ENCODE assay signal across 19 cellular contexts in the genomic region with DNA sequence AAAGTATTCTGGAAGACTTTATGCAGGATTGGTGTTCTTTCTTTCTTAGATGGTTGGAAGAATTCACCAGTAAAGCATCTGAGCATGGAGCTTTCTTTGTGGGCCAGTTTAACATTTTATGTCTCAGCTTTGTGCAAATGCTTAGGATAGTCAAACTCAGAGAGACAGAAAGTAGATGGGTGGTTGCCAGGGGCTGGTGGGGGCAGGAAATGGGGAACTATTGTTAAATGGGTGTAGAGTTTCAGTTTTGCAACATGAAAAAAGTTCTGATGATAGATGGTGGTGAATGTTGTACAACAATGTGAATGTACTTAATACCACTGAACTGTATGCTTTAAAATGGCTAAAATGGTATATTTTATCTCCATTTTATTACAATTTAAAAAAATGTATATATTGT. TPM values are rescaled to one million over a fixed set of nuclear protein-coding genes. Genes with fewer than 3 reads are reported as not detected.
DNase-seq lines count a peak whose midpoint lies in the region; ATAC-seq and TF ChIP-seq lines count a peak whose summit lies in the region.
"Had no signal": no experiment of that assay in that cellular context is flagged by ENCODE, and none has a peak within 500 bp of the region (broad histone marks: within the 10 kb centered on the region; RNA-seq: fewer than 3 reads in every experiment).

No MANE protein-coding gene starts in this region.

- peak overlapping the region; percentile 9 for H3K27ac Mint-ChIP-seq in activated T-cell treated with anti-CD3 and anti-CD28 coated beads, Interleukin-2, amount 50 U/mL, for 24 hours
- no peak overlapping the region for H3K27ac Mint-ChIP-seq in activated T-cell treated with anti-CD3 and anti-CD28 coated beads, Interleukin-2, amount 50 U/mL, for 72 hours
- H3K27ac Mint-ChIP-seq in neural progenitor cell = peak overlapping the region; percentile 34

- no peak for TF ChIP-seq CTCF in neural progenitor cell (IDR thresholded peaks at IDR 0.05)
- TF ChIP-seq CTCF in BE2C (IDR thresholded peaks at IDR 0.05; ENCODE audit: low read depth, low read length) = no peak
- TF ChIP-seq CTCF in PC-3 (conservative IDR thresholded peaks at IDR 0.05; ENCODE audit: low read depth, low read length) = no peak

- H3K36me3 ChIP-seq in adipocyte (ENCODE audit: control insufficient read depth, insufficient read depth, low read length, severe bottlenecking) (peaks cover 38% of the 10 kb centered on the region), neural progenitor cell (peaks cover 22% of the 10 kb centered on the region), BE2C (no peaks in the 10 kb centered on the region; the same call in 1 of the 2 replicates), PC-3 (ENCODE audit: low read depth, low read length) (peaks cover 62% of the 10 kb centered on the region)

- ATAC-seq in activated T-cell treated with anti-CD3 and anti-CD28 coated beads, Interleukin-2, amount 50 U/mL, for 72 hours (replicated peaks in 1 of 2) = no peak
- ATAC-seq in PC-3 = no peak
- ATAC-seq: HCT116, heart left ventricle had no signal

- H3K9me2 ChIP-seq in PC-3 (replicated peaks; ENCODE audit: low read length) = no peaks in the 10 kb centered on the region

- H3K4me1 ChIP-seq in adipocyte (ENCODE audit: control insufficient read depth, insufficient read depth, low read length) (no peaks in the 10 kb centered on the region), neural progenitor cell (no peaks in the 10 kb centered on the region), BE2C (no peaks in the 10 kb centered on the region), PC-3 (ENCODE audit: insufficient read depth, low read length) (no peaks in the 10 kb centered on the region)
- H3K4me1 ChIP-seq: spleen had no signal

- H3K36me3 Mint-ChIP-seq in activated T-cell treated with anti-CD3 and anti-CD28 coated beads, Interleukin-2, amount 50 U/mL, for 24 hours (ENCODE audit: low read depth) = peaks cover 87% of the 10 kb centered on the region
- H3K36me3 Mint-ChIP-seq in activated T-cell treated with anti-CD3 and anti-CD28 coated beads, Interleukin-2, amount 50 U/mL, for 72 hours (ENCODE audit: insufficient read depth in 2 of 2) = peaks cover 26 to 52% of the 10 kb centered on the region in 2 donors
- peaks cover 63% of the 10 kb centered on the region for H3K36me3 Mint-ChIP-seq in neural progenitor cell

- CTCF ChIA-PET in PC-3 (lab: Charles Lee) = no interaction called here

- H3K9me3 ChIP-seq in adipocyte (ENCODE audit: control insufficient read depth, low read length) (peaks cover 18% of the 10 kb centered on the region), neural progenitor cell (ENCODE audit: low read depth) (peaks cover 3% of the 10 kb centered on the region), BE2C (no peaks in the 10 kb centered on the region), PC-3 (ENCODE audit: low read length) (no peaks in the 10 kb centered on the region)

- no peak overlapping the region for H3K9ac ChIP-seq in adipocyte (ENCODE audit: low read length)
- no peak overlapping the region for H3K9ac ChIP-seq in neural progenitor cell
- H3K9ac ChIP-seq in PC-3 (ENCODE audit: low read length) = no peak overlapping the region

- peaks cover 13% of the 10 kb centered on the region for H3K4me1 Mint-ChIP-seq in activated T-cell treated with anti-CD3 and anti-CD28 coated beads, Interleukin-2, amount 50 U/mL, for 24 hours (ENCODE audit: low read depth)
- H3K4me1 Mint-ChIP-seq in activated T-cell treated with anti-CD3 and anti-CD28 coated beads, Interleukin-2, amount 50 U/mL, for 72 hours (ENCODE audit: low read depth) = peaks cover 19% of the 10 kb centered on the region
- H3K4me1 Mint-ChIP-seq in neural progenitor cell = no peaks in the 10 kb centered on the region

- H3K4me2 ChIP-seq in neural progenitor cell (no peak overlapping the region), PC-3 (ENCODE audit: low read length) (no peak overlapping the region)

- POLR2A ChIA-PET in PC-3 (lab: Charles Lee; ENCODE audit: unreplicated experiment) = no interaction called here

- no peak for DNase-seq in activated T-cell treated with anti-CD3 and anti-CD28 coated beads, Interleukin-2, amount 50 U/mL, for 24 hours
- DNase-seq in activated T-cell treated with anti-CD3 and anti-CD28 coated beads, Interleukin-2, amount 50 U/mL, for 72 hours = no peak
- peak; percentile 83 for DNase-seq in MV-4-11 (lab: John Stamatoyannopoulos, UW)
- peak; percentile 41 for DNase-seq in adipocyte (ENCODE audit: low read depth)
- DNase-seq in neural progenitor cell (ENCODE audit: low spot score) = no peak
- DNase-seq in caudate nucleus (lab: John Stamatoyannopoulos, UW) = no peak
- DNase-seq in BE2C = no peak
- no peak for DNase-seq in PC-3
- DNase-seq: activated CD4-positive, alpha-beta T cell treated with anti-CD3 and anti-CD28 coated beads, Interleukin-2, amount 50 U/mL, for 1 hour; activated T-cell treated with anti-CD3 and anti-CD28 coated beads, Interleukin-2, amount 50 U/mL, for 48 hours; effector CD8-positive, alpha-beta T cell; GF-D8; heart left ventricle; NCI-H187; NCI-H2227 treated with DMSO at 0.1 percent for 48 hours; spleen; stimulated activated CD4-positive, alpha-beta T cell treated with anti-CD3 and anti-CD28 coated beads, Interleukin-4, amount 100 ng/mL, for 4 hours had no signal

- H3K9me3 Mint-ChIP-seq in activated T-cell treated with anti-CD3 and anti-CD28 coated beads, Interleukin-2, amount 50 U/mL, for 24 hours = peaks cover 26% of the 10 kb centered on the region
- peaks cover 6 to 14% of the 10 kb centered on the region in 2 donors for H3K9me3 Mint-ChIP-seq in activated T-cell treated with anti-CD3 and anti-CD28 coated beads, Interleukin-2, amount 50 U/mL, for 72 hours
- peaks cover 17% of the 10 kb centered on the region for H3K9me3 Mint-ChIP-seq in neural progenitor cell

- no peaks in the 10 kb centered on the region for H3K27me3 Mint-ChIP-seq in activated T-cell treated with anti-CD3 and anti-CD28 coated beads, Interleukin-2, amount 50 U/mL, for 24 hours
- no peaks in the 10 kb centered on the region for H3K27me3 Mint-ChIP-seq in activated T-cell treated with anti-CD3 and anti-CD28 coated beads, Interleukin-2, amount 50 U/mL, for 72 hours (ENCODE audit: low read depth)
- H3K27me3 Mint-ChIP-seq in neural progenitor cell (ENCODE audit: insufficient read depth, low read depth) = no peaks in the 10 kb centered on the region

- no peaks in the 10 kb centered on the region for H4K20me1 ChIP-seq in neural progenitor cell (ENCODE audit: low read depth)
- H4K20me1 ChIP-seq in PC-3 (ENCODE audit: low read length) = 0 out of 2 replicates have a peak, but pooled peaks cover 4% of the 10 kb centered on the region

- no TSS peak for BruUV-seq in PC-3 (replicated peaks; lab: Mats Ljungman, UMichigan)

- H3K27me3 ChIP-seq in adipocyte (replicated peaks; ENCODE audit: control insufficient read depth, insufficient read depth, low read length) (no peaks in the 10 kb centered on the region), neural progenitor cell (no peaks in the 10 kb centered on the region), BE2C (no peaks in the 10 kb centered on the region), PC-3 (ENCODE audit: low read length) (no peaks in the 10 kb centered on the region)
- H3K27me3 ChIP-seq: heart left ventricle, spleen had no signal

- H3K27ac ChIP-seq in neural progenitor cell (no peak overlapping the region), caudate nucleus (ENCODE audit: low read depth, low read length) (no peak overlapping the region), PC-3 (ENCODE audit: low read length) (no peak overlapping the region)
- H3K27ac ChIP-seq: C4-2B, heart left ventricle, spleen had no signal

- H3K4me3 ChIP-seq in adipocyte (ENCODE audit: low read length) (no peak overlapping the region), neural progenitor cell (no peak overlapping the region), BE2C (ENCODE audit: low read depth, low read length) (no peak overlapping the region), PC-3 (ENCODE audit: low read length) (no peak overlapping the region)
- H3K4me3 ChIP-seq: heart left ventricle, spleen had no signal

- H2AFZ ChIP-seq in neural progenitor cell (replicated peaks) (no peak overlapping the region), PC-3 (ENCODE audit: low read length) (no peak overlapping the region)

- H3K79me2 ChIP-seq in neural progenitor cell (ENCODE audit: low read depth) (no peaks in the 10 kb centered on the region), PC-3 (ENCODE audit: low read length) (no peaks in the 10 kb centered on the region)

- H3F3A ChIP-seq in neural progenitor cell (ENCODE audit: low read depth) (no peaks in the 10 kb centered on the region), PC-3 (ENCODE audit: low read length, unreplicated experiment) (no peaks in the 10 kb centered on the region)

- no peak overlapping the region for H3K4me3 Mint-ChIP-seq in activated T-cell treated with anti-CD3 and anti-CD28 coated beads, Interleukin-2, amount 50 U/mL, for 24 hours
- H3K4me3 Mint-ChIP-seq in activated T-cell treated with anti-CD3 and anti-CD28 coated beads, Interleukin-2, amount 50 U/mL, for 72 hours = no peak overlapping the region
- H3K4me3 Mint-ChIP-seq in neural progenitor cell = no peak overlapping the region

- intact Hi-C loops in PC-3 (cut with micrococcal nuclease) = no loop called here

RNA-seq across cellular contexts. Expression of a gene that starts 24.8 kb away (rescaled TPM):
- 100 to 1,000 TPM; 100 to 111 TPM for total RNA-seq in activated T-cell treated with anti-CD3 and anti-CD28 coated beads, Interleukin-2, amount 50 U/mL, for 72 hours
- 142 and 162 TPM in 2 replicates for total RNA-seq in neural progenitor cell (ENCODE audit: low replicate concordance)
- polyA plus RNA-seq in BE2C (2012; ENCODE audit: insufficient read depth, insufficient read length, low read depth) = 134 TPM
- 114 and 133 TPM in 2 replicates for total RNA-seq in PC-3 (2014; rRNA removed)

RNA-seq across cellular contexts. Expression of a gene that starts 25.1 kb away (rescaled TPM):
- total RNA-seq in activated T-cell treated with anti-CD3 and anti-CD28 coated beads, Interleukin-2, amount 50 U/mL, for 72 hours = 10 to 100 TPM; 37.8 to 38.3 TPM
- 76.3 and 88.0 TPM in 2 replicates for total RNA-seq in neural progenitor cell (ENCODE audit: low replicate concordance)
- 40.6 TPM for polyA plus RNA-seq in BE2C (2012; ENCODE audit: insufficient read depth, insufficient read length, low read depth)
- total RNA-seq in PC-3 (2014; rRNA removed) = 53.6 and 70.2 TPM in 2 replicates

RNA-seq across cellular contexts. Expression of a gene that starts 40.1 kb away (rescaled TPM):
- 10 to 100 TPM; 15.9 to 25.6 TPM for total RNA-seq in activated T-cell treated with anti-CD3 and anti-CD28 coated beads, Interleukin-2, amount 50 U/mL, for 72 hours
- total RNA-seq in neural progenitor cell (ENCODE audit: low replicate concordance) (41.8 and 42.0 TPM in 2 replicates), PC-3 (2014; rRNA removed) (26.6 and 33.6 TPM in 2 replicates)
- 7.4 TPM for polyA plus RNA-seq in BE2C (2012; ENCODE audit: insufficient read depth, insufficient read length, low read depth)

RNA-seq across cellular contexts. Expression of a gene that starts 44.8 kb away (rescaled TPM):
- 100 to 1,000 TPM; 131 to 158 TPM for total RNA-seq in activated T-cell treated with anti-CD3 and anti-CD28 coated beads, Interleukin-2, amount 50 U/mL, for 72 hours
- 113 and 169 TPM in 2 replicates for total RNA-seq in neural progenitor cell (ENCODE audit: low replicate concordance)
- 75.2 TPM for polyA plus RNA-seq in BE2C (2012; ENCODE audit: insufficient read depth, insufficient read length, low read depth)
- 219 TPM in 2 replicates for total RNA-seq in PC-3 (2014; rRNA removed)

RNA-seq across cellular contexts. Expression of a gene that starts 45.0 kb away (rescaled TPM):
- 10 to 100 TPM; 66.2 to 66.7 TPM for total RNA-seq in activated T-cell treated with anti-CD3 and anti-CD28 coated beads, Interleukin-2, amount 50 U/mL, for 72 hours
- total RNA-seq in neural progenitor cell (ENCODE audit: low replicate concordance) = 88.6 and 116 TPM in 2 replicates
- polyA plus RNA-seq in BE2C (2012; ENCODE audit: insufficient read depth, insufficient read length, low read depth) = 14.8 TPM
- 59.7 and 67.8 TPM in 2 replicates for total RNA-seq in PC-3 (2014; rRNA removed)

Comparison
In these comparisons a context has a peak if more than half of its experiments do, and no peak if none do; other contexts are left out.
1. DNase-seq: peak in MV-4-11 (single experiment) and adipocyte (single experiment); none in activated T-cell treated with anti-CD3 and anti-CD28 coated beads, Interleukin-2, amount 50 U/mL, for 24 hours (single experiment), activated T-cell treated with anti-CD3 and anti-CD28 coated beads, Interleukin-2, amount 50 U/mL, for 72 hours (0 of 2), neural progenitor cell (single experiment), caudate nucleus (0 of 61), BE2C (single experiment) and PC-3 (single experiment).